In genomic region chr6:131898718-131899117, GRCh38 we compare ENCODE assay signal across 3 cellular contexts.
A peak's percentile ranks its signal among the peaks of the same experiment; 100 is the strongest.
TF ChIP-seq lines count a peak whose summit lies in the region.

No MANE protein-coding gene starts in this region.

TF ChIP-seq in HepG2, 621 proteins besides CTCF, POLR2A, EP300 and RAD21:
- no peak for TF ChIP-seq ZNF737 (CRISPR knock-in tag; IDR thresholded peaks at IDR 0.05; ENCODE audit: borderline replicate concordance)
- TF ChIP-seq ZNF766 (CRISPR knock-in tag; IDR thresholded peaks at IDR 0.05; ENCODE audit: borderline replicate concordance) = peak; percentile 95; the same call in 1 of the 2 replicates

TF ChIP-seq in HEK293, 187 proteins besides CTCF, POLR2A, EP300 and RAD21:
- no peak for TF ChIP-seq ZNF580 (tag by site-specific recombination; IDR thresholded peaks at IDR 0.05)
- no peak for TF ChIP-seq ZNF518A (tag by site-specific recombination; conservative IDR thresholded peaks at IDR 0.05; ENCODE audit: low read depth)
- no peak for TF ChIP-seq ZNF704 (tag by site-specific recombination; IDR thresholded peaks at IDR 0.05)
- no peak for TF ChIP-seq ZNF133 (tag by site-specific recombination; IDR thresholded peaks at IDR 0.05)
- no peak for TF ChIP-seq ZNF514 (tag by site-specific recombination; IDR thresholded peaks at IDR 0.05)
- peak; percentile 22 for TF ChIP-seq SETDB1 (IDR thresholded peaks at IDR 0.05; ENCODE audit: insufficient read length, low read length)
- no peak for TF ChIP-seq PRDM2 (tag by site-specific recombination; IDR thresholded peaks at IDR 0.05; ENCODE audit: borderline replicate concordance)
- no peak for TF ChIP-seq ZNF544 (tag by site-specific recombination; IDR thresholded peaks at IDR 0.05)
- no peak for TF ChIP-seq TRIM28 (IDR thresholded peaks at IDR 0.05; ENCODE audit: borderline replicate concordance, low read length)

TF ChIP-seq in H1, 55 proteins besides CTCF, POLR2A, EP300 and RAD21:
- no peak for TF ChIP-seq NRF1 (IDR thresholded peaks at IDR 0.05; ENCODE audit: low read depth, low read length)
- no peak for TF ChIP-seq JUN (IDR thresholded peaks at IDR 0.05; ENCODE audit: low read depth, low read length)
- no peak for TF ChIP-seq BACH1 (IDR thresholded peaks at IDR 0.05; ENCODE audit: low read length)
- no peak for TF ChIP-seq MAFK (IDR thresholded peaks at IDR 0.05; ENCODE audit: low read depth, low read length)
- TF ChIP-seq TAF7 (optimal IDR thresholded peaks at IDR 0.05; ENCODE audit: borderline replicate concordance, low read depth, low read length) = no peak
- no peak for TF ChIP-seq ASH2L (IDR thresholded peaks at IDR 0.05; ENCODE audit: low read length)
- no peak for TF ChIP-seq SP2 (IDR thresholded peaks at IDR 0.05; ENCODE audit: low read length)
- no peak for TF ChIP-seq USF2 (IDR thresholded peaks at IDR 0.05; ENCODE audit: low read length)
- TF ChIP-seq CHD2 (IDR thresholded peaks at IDR 0.05; ENCODE audit: low read length) = no peak
- no peak for TF ChIP-seq HDAC6 (IDR thresholded peaks at IDR 0.05; ENCODE audit: low read depth, low read length)
- TF ChIP-seq BRCA1 (IDR thresholded peaks at IDR 0.05; ENCODE audit: low read depth, low read length) = no peak
- no peak for TF ChIP-seq SIRT6 (IDR thresholded peaks at IDR 0.05; ENCODE audit: low read length)
- TF ChIP-seq SP4 (IDR thresholded peaks at IDR 0.05; ENCODE audit: low read length) = no peak
- no peak for TF ChIP-seq ATF3 (IDR thresholded peaks at IDR 0.05; ENCODE audit: insufficient read depth, low read depth, low read length)
- no peak for TF ChIP-seq TAF1 (IDR thresholded peaks at IDR 0.05; ENCODE audit: low read depth, low read length)
- no peak for TF ChIP-seq NANOG (IDR thresholded peaks at IDR 0.05; ENCODE audit: insufficient read depth, low read depth, low read length, poor library complexity, severe bottlenecking)
- TF ChIP-seq GABPA (IDR thresholded peaks at IDR 0.05; ENCODE audit: borderline replicate concordance, insufficient read depth, low read length) = no peak
- no peak for TF ChIP-seq RBBP5 (IDR thresholded peaks at IDR 0.05; ENCODE audit: borderline replicate concordance, low read depth, low read length)
- no peak for TF ChIP-seq CHD7 (IDR thresholded peaks at IDR 0.05; ENCODE audit: insufficient replicate concordance, low read length)
